Comparison of ENCODE assay signal across 8 cellular contexts in genomic region chr9:134163374-134164196, GRCh38. TPM values are rescaled to one million over a fixed set of nuclear protein-coding genes. Genes with fewer than 3 reads are reported as not detected.
DNase-seq lines count a peak whose midpoint lies in the region; ATAC-seq lines count a peak whose summit lies in the region.

No MANE protein-coding gene starts in this region.

- DNase-seq in AG08396 (ENCODE audit: low spot score): peak; percentile 48
- peak; percentile 76 for DNase-seq in HK-2 (ENCODE audit: unreplicated experiment)
- DNase-seq in activated CD4-positive, alpha-beta T cell treated with anti-CD3 and anti-CD28 coated beads, Interleukin-2, amount 50 U/mL, for 48 hours: peak; percentile 67 to 71
- DNase-seq in dermis blood vessel endothelial cell: peak; percentile 66
- peak; percentile 51 for DNase-seq in medulla oblongata (ENCODE audit: extremely low spot score)
- DNase-seq in stimulated activated CD8-positive, alpha-beta memory T cell treated with anti-CD3 and anti-CD28 coated beads, Interleukin-15, amount 100 ng/mL, for 1 hour (ENCODE audit: low read depth): peak; percentile 38

- no peak for ATAC-seq in GM19467 (IDR thresholded peaks at IDR 0.05; ENCODE audit: unreplicated experiment)
- ATAC-seq in HG02610 (IDR thresholded peaks at IDR 0.05; ENCODE audit: unreplicated experiment): no peak

RNA-seq across cellular contexts. Expression of gene RNU6ATAC, which starts 0.8 kb away (rescaled TPM):
- total RNA-seq in dermis blood vessel endothelial cell: not detected in 2 replicates

RNA-seq across cellular contexts. Expression of gene WDR5, which starts 27.7 kb away (rescaled TPM):
- total RNA-seq in dermis blood vessel endothelial cell: 18.5 and 31.4 TPM in 2 replicates
